Comparison of ENCODE assay signal across 25 cellular contexts in genomic region chr6:12875061-12875460, GRCh38.
A peak's percentile ranks its signal among the peaks of the same experiment; 100 is the strongest.
DNase-seq lines count a peak whose midpoint lies in the region; ATAC-seq, FAIRE-seq and TF ChIP-seq lines count a peak whose summit lies in the region.
"Had no signal": no experiment of that assay in that cellular context is flagged by ENCODE, and none has a peak within 500 bp of the region (broad histone marks: within the 10 kb centered on the region; RNA-seq: fewer than 3 reads in every experiment).

No MANE protein-coding gene starts in this region.

- H3K4me1 ChIP-seq in Peyer's patch: no peaks in the 10 kb centered on the region
- H3K4me1 ChIP-seq: lower lobe of right lung, neural progenitor cell, uterus had no signal

- no peak for TF ChIP-seq POLR2A in Peyer's patch (IDR thresholded peaks at IDR 0.05)

- no peak for TF ChIP-seq CTCF in HFFc6 (IDR thresholded peaks at IDR 0.05)
- no peak for TF ChIP-seq CTCF in bronchial epithelial cell (IDR thresholded peaks at IDR 0.05; ENCODE audit: insufficient read depth, low read length, severe bottlenecking)
- TF ChIP-seq CTCF in Peyer's patch (IDR thresholded peaks at IDR 0.05): no peak

- H3K27ac ChIP-seq in Peyer's patch: no peak overlapping the region
- H3K27ac ChIP-seq: cardiac muscle cell, lower lobe of right lung, neural progenitor cell, uterus had no signal

- H3K36me3 Mint-ChIP-seq in HFFc6 (ENCODE audit: low read depth): no peaks in the 10 kb centered on the region
- no peaks in the 10 kb centered on the region for H3K36me3 Mint-ChIP-seq in activated CD8-positive, alpha-beta memory T cell treated with anti-CD3 and anti-CD28 coated beads, Interleukin-2, amount 10 ng/mL, durations not matched to agents 7 days and 5 days
- H3K36me3 Mint-ChIP-seq: CD8-positive, alpha-beta T cell; neural progenitor cell; stimulated activated effector memory CD8-positive, alpha-beta T cell treated with anti-CD3 and anti-CD28 coated beads, Interleukin-12 subunit alpha, Interleukin-12 subunit beta, amount 100 ng/mL, for 72 hours; WTC11 had no signal

- H3K27me3 Mint-ChIP-seq in HFFc6 (ENCODE audit: insufficient read depth): peaks cover 3% of the 10 kb centered on the region
- H3K27me3 Mint-ChIP-seq in activated CD8-positive, alpha-beta memory T cell treated with anti-CD3 and anti-CD28 coated beads, Interleukin-2, amount 10 ng/mL, durations not matched to agents 7 days and 5 days: peaks cover 14% of the 10 kb centered on the region

- peaks cover 5% of the 10 kb centered on the region for H3K27me3 ChIP-seq in bronchial epithelial cell (ENCODE audit: control insufficient read depth, insufficient read depth, low read length)
- H3K27me3 ChIP-seq in Peyer's patch: no peaks in the 10 kb centered on the region
- H3K27me3 ChIP-seq: neural progenitor cell, uterus had no signal

- no peak overlapping the region for H3K4me3 Mint-ChIP-seq in HFFc6
- H3K4me3 Mint-ChIP-seq in activated CD8-positive, alpha-beta memory T cell treated with anti-CD3 and anti-CD28 coated beads, Interleukin-2, amount 10 ng/mL, durations not matched to agents 7 days and 5 days: no peak overlapping the region
- H3K4me3 Mint-ChIP-seq: CD8-positive, alpha-beta T cell; GM23338; neural progenitor cell; stimulated activated effector memory CD8-positive, alpha-beta T cell treated with anti-CD3 and anti-CD28 coated beads, Interleukin-12 subunit alpha, Interleukin-12 subunit beta, amount 100 ng/mL, for 72 hours; WTC11 had no signal

- H3K4me3 ChIP-seq in bronchial epithelial cell (ENCODE audit: low read depth, low read length): no peak overlapping the region
- no peak overlapping the region for H3K4me3 ChIP-seq in Peyer's patch
- H3K4me3 ChIP-seq: cardiac muscle cell, GM23338, lower lobe of right lung, neural progenitor cell, uterus had no signal

- no peak for FAIRE-seq in bronchial epithelial cell (lab: Jason Lieb, UNC)
- FAIRE-seq: frontal cortex, GM12892 had no signal

- H3K36me3 ChIP-seq in bronchial epithelial cell (ENCODE audit: control insufficient read depth, insufficient read depth, low read length) (no peaks in the 10 kb centered on the region), Peyer's patch (no peaks in the 10 kb centered on the region)
- H3K36me3 ChIP-seq: cardiac muscle cell, lower lobe of right lung, neural progenitor cell, uterus had no signal

- H3K9me3 ChIP-seq in Peyer's patch: no peaks in the 10 kb centered on the region
- H3K9me3 ChIP-seq: lower lobe of right lung, uterus had no signal

- no peak overlapping the region for H3K27ac Mint-ChIP-seq in HFFc6
- H3K27ac Mint-ChIP-seq in activated CD8-positive, alpha-beta memory T cell treated with anti-CD3 and anti-CD28 coated beads, Interleukin-2, amount 10 ng/mL, durations not matched to agents 7 days and 5 days: no peak overlapping the region
- H3K27ac Mint-ChIP-seq: CD8-positive, alpha-beta T cell; GM23338; neural progenitor cell; progenitor cell of endocrine pancreas; stimulated activated effector memory CD8-positive, alpha-beta T cell treated with anti-CD3 and anti-CD28 coated beads, Interleukin-12 subunit alpha, Interleukin-12 subunit beta, amount 100 ng/mL, for 72 hours; WTC11 had no signal

- DNase-seq in COLO829 (ENCODE audit: low spot score) (peak; percentile 69), HFFc6 (peak; percentile 39), bronchial epithelial cell (ENCODE audit: low read depth) (peak; percentile 75), kidney tubule cell (ENCODE audit: low spot score) (peak; percentile 36), Peyer's patch (no peak)
- no peak for DNase-seq in stimulated activated CD4-positive, alpha-beta T cell treated with anti-CD3 and anti-CD28 coated beads, Interleukin-15, amount 100 ng/mL, for 24 hours
- DNase-seq in activated CD8-positive, alpha-beta memory T cell treated with anti-CD3 and anti-CD28 coated beads, Interleukin-2, amount 10 ng/mL, durations not matched to agents 7 days and 5 days: no peak
- DNase-seq in stimulated activated naive CD4-positive, alpha-beta T cell treated with Interleukin-2 at 50 U/mL for 16 hours (lab: John Stamatoyannopoulos, UW): no peak
- DNase-seq: activated CD8-positive, alpha-beta memory T cell treated with anti-CD3 and anti-CD28 coated beads, Interleukin-2, amount 50 U/mL, for 48 hours; activated gamma-delta T cell; CD8-positive, alpha-beta T cell; islet precursor cell; lower lobe of right lung; NCI-H2171 treated with DMSO at 0.1 percent for 48 hours; NCI-H526 treated with DMSO at 0.1 percent for 48 hours; stimulated activated CD4-positive, alpha-beta T cell treated with anti-CD3 and anti-CD28 coated beads, Interleukin-2, amount 100 ng/mL, for 24 hours; uterus had no signal

- no peaks in the 10 kb centered on the region for H3K4me1 Mint-ChIP-seq in HFFc6 (ENCODE audit: low read depth)
- H3K4me1 Mint-ChIP-seq in activated CD8-positive, alpha-beta memory T cell treated with anti-CD3 and anti-CD28 coated beads, Interleukin-2, amount 10 ng/mL, durations not matched to agents 7 days and 5 days: no peaks in the 10 kb centered on the region
- H3K4me1 Mint-ChIP-seq: neural progenitor cell; stimulated activated effector memory CD8-positive, alpha-beta T cell treated with anti-CD3 and anti-CD28 coated beads, Interleukin-12 subunit alpha, Interleukin-12 subunit beta, amount 100 ng/mL, for 72 hours had no signal

- CTCF ChIA-PET in activated CD8-positive, alpha-beta memory T cell treated with anti-CD3 and anti-CD28 coated beads, Interleukin-2, amount 10 ng/mL, durations not matched to agents 7 days and 5 days (lab: Charles Lee): no interaction called here

- no peaks in the 10 kb centered on the region for H3K9me3 Mint-ChIP-seq in HFFc6
- no peaks in the 10 kb centered on the region for H3K9me3 Mint-ChIP-seq in activated CD8-positive, alpha-beta memory T cell treated with anti-CD3 and anti-CD28 coated beads, Interleukin-2, amount 10 ng/mL, durations not matched to agents 7 days and 5 days (ENCODE audit: low read depth)
- H3K9me3 Mint-ChIP-seq: CD8-positive, alpha-beta T cell; GM23338; neural progenitor cell; stimulated activated effector memory CD8-positive, alpha-beta T cell treated with anti-CD3 and anti-CD28 coated beads, Interleukin-12 subunit alpha, Interleukin-12 subunit beta, amount 100 ng/mL, for 72 hours; WTC11 had no signal

- ATAC-seq in activated CD8-positive, alpha-beta memory T cell treated with anti-CD3 and anti-CD28 coated beads, Interleukin-2, amount 10 ng/mL, durations not matched to agents 7 days and 5 days: no peak
- ATAC-seq: CD8-positive, alpha-beta T cell; GM23338; lower lobe of right lung; stimulated activated effector memory CD8-positive, alpha-beta T cell treated with anti-CD3 and anti-CD28 coated beads, Interleukin-12 subunit alpha, Interleukin-12 subunit beta, amount 100 ng/mL, for 72 hours; WTC11 had no signal

Comparison
In these comparisons a context has a peak if more than half of its experiments do, and no peak if none do; other contexts are left out.
1. DNase-seq: peak in COLO829 (single experiment), HFFc6 (single experiment), bronchial epithelial cell (single experiment) and kidney tubule cell (single experiment); none in Peyer's patch (0 of 3), stimulated activated CD4-positive, alpha-beta T cell treated with anti-CD3 and anti-CD28 coated beads, Interleukin-15, amount 100 ng/mL, for 24 hours (single experiment), activated CD8-positive, alpha-beta memory T cell treated with anti-CD3 and anti-CD28 coated beads, Interleukin-2, amount 10 ng/mL, durations not matched to agents 7 days and 5 days (single experiment) and stimulated activated naive CD4-positive, alpha-beta T cell treated with Interleukin-2 at 50 U/mL for 16 hours (single experiment).